ENCODE assay signal across 1 cellular context in genomic region chr9:124102363-124102762, GRCh38.
TF ChIP-seq lines count a peak whose summit lies in the region.

No MANE protein-coding gene starts in this region.

TF ChIP-seq in GM12878, 131 proteins besides CTCF, POLR2A, EP300 and RAD21 (continued from another document):
- TF ChIP-seq ZNF687 (IDR thresholded peaks at IDR 0.05) (no peak), TCF7 (IDR thresholded peaks at IDR 0.05; ENCODE audit: borderline replicate concordance) (no peak), NR2F1 (conservative IDR thresholded peaks at IDR 0.05) (no peak), IRF3 (IDR thresholded peaks at IDR 0.05) (no peak), HDGF (IDR thresholded peaks at IDR 0.05) (no peak), FOXK2 (IDR thresholded peaks at IDR 0.05) (no peak), WRNIP1 (IDR thresholded peaks at IDR 0.05; ENCODE audit: borderline replicate concordance, low read depth, low read length) (no peak), ZBTB40 (IDR thresholded peaks at IDR 0.05; ENCODE audit: borderline replicate concordance) (no peak), ZNF217 (IDR thresholded peaks at IDR 0.05) (no peak), TARDBP (IDR thresholded peaks at IDR 0.05; ENCODE audit: borderline replicate concordance) (no peak)
